17 cellular contexts compared by ENCODE assay signal in the genomic region with DNA sequence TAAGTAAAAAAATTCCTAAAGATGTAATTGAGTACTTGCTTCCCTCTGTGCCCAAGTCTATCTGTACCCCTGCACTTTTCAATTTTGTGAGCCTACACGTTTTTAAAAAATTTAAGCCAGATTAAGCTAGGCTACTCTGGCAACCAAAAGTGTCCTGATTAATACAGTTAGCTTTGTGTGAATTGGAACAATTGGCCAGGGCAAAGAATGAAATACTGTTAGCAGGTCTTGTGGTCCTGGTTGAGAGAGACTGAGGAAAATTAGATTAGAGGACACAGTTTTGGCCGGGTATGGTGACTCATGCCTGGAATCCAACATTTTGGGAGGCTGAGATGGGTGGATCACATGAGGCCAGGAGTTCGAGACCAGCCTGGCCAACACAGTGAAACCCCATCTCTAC.
DNase-seq lines count a peak whose midpoint lies in the region; ATAC-seq and TF ChIP-seq lines count a peak whose summit lies in the region.
"Had no signal": no experiment of that assay in that cellular context is flagged by ENCODE, and none has a peak within 500 bp of the region (broad histone marks: within the 10 kb centered on the region; RNA-seq: fewer than 3 reads in every experiment).

No MANE protein-coding gene starts in this region.

- no peaks in the 10 kb centered on the region for H3K9me2 ChIP-seq in HCT116 (ENCODE audit: insufficient read depth)

- no peak overlapping the region for H3K27ac ChIP-seq in HCT116 (ENCODE audit: low read depth, low read length)
- H3K27ac ChIP-seq in ascending aorta = peak overlapping the region; percentile 71 to 72

- no peak overlapping the region for H3K4me2 ChIP-seq in HCT116 (ENCODE audit: low read length)

- no peak for TF ChIP-seq POLR2A in HCT116 (IDR thresholded peaks at IDR 0.05; ENCODE audit: borderline replicate concordance, extremely low read depth, insufficient read depth, insufficient read length)

- H3K4me3 ChIP-seq in HCT116 (replicated peaks in 1 of 2; ENCODE audit: low read depth in 1 of 2, low read length in 2 of 2) (no peak overlapping the region), ascending aorta (no peak overlapping the region)
- H3K4me3 ChIP-seq: HAP-1 had no signal

- DNase-seq in HCT116 (ENCODE audit: low read depth, low spot score) = no peak
- no peak for DNase-seq in HFFc6
- DNase-seq in ascending aorta (ENCODE audit: low spot score in 2 of 2) = no peak
- no peak for DNase-seq in neural crest cell (ENCODE audit: low read depth, low spot score)
- DNase-seq in kidney glomerular epithelial cell (lab: John Stamatoyannopoulos, UW) = no peak
- DNase-seq in HK-2 (ENCODE audit: unreplicated experiment) = no peak
- DNase-seq in Kasumi-1 (lab: John Stamatoyannopoulos, UW) = no peak
- no peak for DNase-seq in stimulated activated CD4-positive, alpha-beta T cell treated with anti-CD3 and anti-CD28 coated beads, Interleukin-2, amount 100 ng/mL, for 48 hours
- DNase-seq: C1 segment of cervical spinal cord; Calu3; CD4-positive, alpha-beta memory T cell; COR-L47; DMS53; DMS79 treated with DMSO at 0.1 percent for 48 hours; GF-D8; GOT3 had no signal

- TF ChIP-seq RAD21 in HCT116 (IDR thresholded peaks at IDR 0.05; ENCODE audit: low read depth) = no peak

- no peaks in the 10 kb centered on the region for H3K79me2 ChIP-seq in HCT116 (ENCODE audit: insufficient read depth, low read length)

- BruUV-seq in HCT116 (replicated peaks; lab: Mats Ljungman, UMichigan) = no TSS peak

- H3K27ac Mint-ChIP-seq in HFFc6 (peak overlapping the region; percentile 29; the same call in 1 of the 2 replicates), neural crest cell (ENCODE audit: unreplicated experiment) (peak overlapping the region; percentile 71)
- H3K27ac Mint-ChIP-seq: CD4-positive, alpha-beta memory T cell had no signal

- peaks cover 0 to 5% of the 10 kb centered on the region in 2 experiments; a peak in 1 of 4 replicates for H3K4me1 ChIP-seq in HCT116 (ENCODE audit: control insufficient read depth in 1 of 2, insufficient read depth in 2 of 2, low read length in 2 of 2)
- peaks cover 6 to 19% of the 10 kb centered on the region in 2 donors for H3K4me1 ChIP-seq in ascending aorta
- H3K4me1 ChIP-seq: HAP-1 had no signal

- H3K4me3 Mint-ChIP-seq in HFFc6 (no peak overlapping the region), neural crest cell (no peak overlapping the region)

- CTCF ChIA-PET in HCT116 (lab: Charles Lee) = no interaction called here

- no peaks in the 10 kb centered on the region for H4K20me1 ChIP-seq in HCT116 (ENCODE audit: insufficient read depth)

- H3K9me3 ChIP-seq in HCT116 (ENCODE audit: control insufficient read depth in 1 of 2, insufficient read depth in 1 of 2, low read depth in 1 of 2, low read length in 2 of 2) (no peaks in the 10 kb centered on the region), ascending aorta (no peaks in the 10 kb centered on the region)
- H3K9me3 ChIP-seq: HAP-1 had no signal

- H3K9ac ChIP-seq in HCT116 (ENCODE audit: low read length) = no peak overlapping the region

- TF ChIP-seq CTCF in HCT116 (IDR thresholded peaks at IDR 0.05 in 2 of 3, conservative IDR thresholded peaks at IDR 0.05 in 1 of 3; ENCODE audit: borderline replicate concordance in 1 of 3, insufficient read depth in 1 of 3, low read depth in 2 of 3, low read length in 2 of 3) (no peak), HFFc6 (IDR thresholded peaks at IDR 0.05) (no peak), ascending aorta (IDR thresholded peaks at IDR 0.05) (no peak), neural crest cell (conservative IDR thresholded peaks at IDR 0.05) (no peak)

- H3K36me3 Mint-ChIP-seq in HFFc6 (ENCODE audit: low read depth) = peaks cover 6% of the 10 kb centered on the region
- H3K36me3 Mint-ChIP-seq in neural crest cell (ENCODE audit: low read depth) = no peaks in the 10 kb centered on the region
- H3K36me3 Mint-ChIP-seq: CD4-positive, alpha-beta memory T cell had no signal

- no peaks in the 10 kb centered on the region for H3K9me3 Mint-ChIP-seq in HFFc6
- peaks cover 6% of the 10 kb centered on the region for H3K9me3 Mint-ChIP-seq in neural crest cell

- peaks cover 49% of the 10 kb centered on the region for H3K4me1 Mint-ChIP-seq in HFFc6 (ENCODE audit: low read depth)
- peaks cover 31% of the 10 kb centered on the region for H3K4me1 Mint-ChIP-seq in neural crest cell
- H3K4me1 Mint-ChIP-seq: CD4-positive, alpha-beta memory T cell had no signal

- RAD21 ChIA-PET in HCT116 (lab: Charles Lee; ENCODE audit: low non-redundant PET in 1 of 2, low total read pairs in 2 of 2, uncharacterized antibody in 2 of 2, unreplicated experiment in 2 of 2) = no interaction called here

- H2AFZ ChIP-seq in HCT116 (ENCODE audit: low read depth, low read length, poor library complexity, severe bottlenecking) = peak overlapping the region; percentile 73

- no peak for ATAC-seq in HCT116

- H3K27me3 ChIP-seq in HCT116 (ENCODE audit: insufficient read depth, low read length) = no peaks in the 10 kb centered on the region
- H3K27me3 ChIP-seq in ascending aorta = no peaks in the 10 kb centered on the region

- H3K36me3 ChIP-seq in HCT116 (ENCODE audit: control insufficient read depth in 1 of 2, insufficient read depth in 2 of 2, low read length in 2 of 2) (no peaks in the 10 kb centered on the region), ascending aorta (no peaks in the 10 kb centered on the region)
- H3K36me3 ChIP-seq: HAP-1 had no signal

- H3K27me3 Mint-ChIP-seq in HFFc6 (ENCODE audit: insufficient read depth) (no peaks in the 10 kb centered on the region; the same call in 1 of the 2 replicates), neural crest cell (ENCODE audit: low read depth) (no peaks in the 10 kb centered on the region)

- POLR2A ChIA-PET in HCT116 (lab: Charles Lee) = no interaction called here

- intact Hi-C loops in HCT116 (cut with micrococcal nuclease) = no loop called here
- intact Hi-C loops in ascending aorta (cut with DNase I) = loop anchor here (5.0 kb wide), 1 partner anchor 36 kb away; no protein-coding TSS in a partner anchor

TF ChIP-seq in HCT116, 20 proteins besides CTCF, POLR2A, EP300 and RAD21:
- no peak for TF ChIP-seq SIN3A (IDR thresholded peaks at IDR 0.05; ENCODE audit: low read depth)
